8 cellular contexts compared by ENCODE assay signal in genomic region chr6:45420909-45421699, GRCh38. TPM values are rescaled to one million over a fixed set of nuclear protein-coding genes. Genes with fewer than 3 reads are reported as not detected.
A peak's percentile ranks its signal among the peaks of the same experiment; 100 is the strongest.
DNase-seq lines count a peak whose midpoint lies in the region; ATAC-seq, FAIRE-seq and TF ChIP-seq lines count a peak whose summit lies in the region.

No MANE protein-coding gene starts in this region.

- H3K9ac ChIP-seq in GM12878 (ENCODE audit: control insufficient read depth, insufficient read depth, low read length), result no peak overlapping the region
- H3K9ac ChIP-seq in mesenchymal stem cell (ENCODE audit: low read length), result peak overlapping the region; percentile 86

- no peak for TF ChIP-seq EP300 in GM12878 (IDR thresholded peaks at IDR 0.05; ENCODE audit: borderline replicate concordance in 1 of 2, control insufficient read depth in 1 of 2, low read depth in 2 of 2, low read length in 2 of 2)

- no peak for FAIRE-seq in GM12878 (lab: Jason Lieb, UNC)

- no peak overlapping the region for H3K14ac ChIP-seq in mesenchymal stem cell (ENCODE audit: low read length in 2 of 2)

- H3K36me3 Mint-ChIP-seq in stimulated activated naive CD8-positive, alpha-beta T cell treated with anti-CD3 and anti-CD28 coated beads, Interleukin-15, Interleukin-2, amounts not matched to agents 100 ng/mL and 50 ng/mL, for 24 hours (ENCODE audit: low read depth), result peaks cover 8% of the 10 kb centered on the region

- H3K36me3 ChIP-seq in GM12878 (ENCODE audit: control insufficient read depth in 2 of 2, insufficient read depth in 2 of 2, low read length in 1 of 2) (no peaks in the 10 kb centered on the region), mesenchymal stem cell (ENCODE audit: control insufficient read depth in 1 of 2, insufficient read depth in 2 of 2, low read depth in 1 of 2, low read length in 2 of 2) (no peaks in the 10 kb centered on the region)

- H3K9me3 Mint-ChIP-seq in stimulated activated naive CD8-positive, alpha-beta T cell treated with anti-CD3 and anti-CD28 coated beads, Interleukin-15, Interleukin-2, amounts not matched to agents 100 ng/mL and 50 ng/mL, for 24 hours, result no peaks in the 10 kb centered on the region

- H3K27me3 ChIP-seq in GM12878 (replicated peaks in 1 of 2; ENCODE audit: control insufficient read depth in 2 of 2, insufficient read depth in 2 of 2, low read length in 1 of 2) (peaks cover 20 to 37% of the 10 kb centered on the region in 2 experiments), mesenchymal stem cell (ENCODE audit: control insufficient read depth in 1 of 2, insufficient read depth in 1 of 2, low read length in 2 of 2) (peaks cover 0 to 6% of the 10 kb centered on the region in 2 experiments)

- peak overlapping the region; percentile 50 to 87 for H3K4ac ChIP-seq in mesenchymal stem cell (ENCODE audit: low read depth in 1 of 2, low read length in 2 of 2)

- peak overlapping the region; percentile 99 for H2BK120ac ChIP-seq in mesenchymal stem cell (ENCODE audit: low read depth, low read length)

- peaks cover 21% of the 10 kb centered on the region for H3K27me3 Mint-ChIP-seq in stimulated activated naive CD8-positive, alpha-beta T cell treated with anti-CD3 and anti-CD28 coated beads, Interleukin-15, Interleukin-2, amounts not matched to agents 100 ng/mL and 50 ng/mL, for 24 hours

- H3K27ac ChIP-seq in GM12878 (ENCODE audit: control insufficient read depth, insufficient read depth), result no peak overlapping the region
- H3K27ac ChIP-seq in mesenchymal stem cell (ENCODE audit: low read length, poor library complexity, severe bottlenecking), result peak overlapping the region; percentile 88

- H2AFZ ChIP-seq in GM12878 (ENCODE audit: control insufficient read depth, low read depth, low read length) (no peak overlapping the region), mesenchymal stem cell (ENCODE audit: low read depth, low read length) (no peak overlapping the region)

- H3K4me1 ChIP-seq in GM12878 (ENCODE audit: control insufficient read depth, insufficient read depth, low read length) (no peaks in the 10 kb centered on the region; the same call in 1 of the 2 replicates), mesenchymal stem cell (ENCODE audit: control insufficient read depth, insufficient read depth, low read depth, low read length) (peaks cover 6% of the 10 kb centered on the region)

- H2AK5ac ChIP-seq in mesenchymal stem cell (ENCODE audit: low read length, severe bottlenecking), result no peak overlapping the region

- H3K79me2 ChIP-seq in GM12878 (ENCODE audit: control insufficient read depth, insufficient read depth, low read length), result no peaks in the 10 kb centered on the region

- no peak for TF ChIP-seq POLR2A in GM12878 (IDR thresholded peaks at IDR 0.05; ENCODE audit: low read depth, low read length)

- peak overlapping the region; percentile 97 for H2BK5ac ChIP-seq in mesenchymal stem cell (ENCODE audit: low read depth, low read length, poor library complexity, severe bottlenecking)

- whole genome bisulfite sequencing in GM12878 (ENCODE audit: insufficient coverage, insufficient replicate concordance, low lambda C conversion rate, missing lambda C conversion rate), result 2% methylated on average over 19 of the region's 19 CpGs
- WGBS in mesenchymal stem cell, result 2% methylated on average over 11 of the region's 19 CpGs

- H3K23ac ChIP-seq in mesenchymal stem cell (ENCODE audit: low read length in 2 of 2), result peak overlapping the region in 1 of 2 experiments; percentile 57

- H2BK15ac ChIP-seq in mesenchymal stem cell (ENCODE audit: low read depth, poor library complexity, severe bottlenecking), result no peak overlapping the region

- no TSS peak for BruUV-seq in GM12878 (replicated peaks; lab: Mats Ljungman, UMichigan)

- peak overlapping the region; percentile 89 for H4K91ac ChIP-seq in mesenchymal stem cell (ENCODE audit: low read length)

- peaks cover 2% of the 10 kb centered on the region for H3K79me1 ChIP-seq in mesenchymal stem cell (replicated peaks; ENCODE audit: low read length, poor library complexity, severe bottlenecking)

- H3K4me3 ChIP-seq in GM12878 (no peak overlapping the region), mesenchymal stem cell (ENCODE audit: insufficient read depth in 1 of 2, low read depth in 1 of 2, low read length in 2 of 2) (peak overlapping the region; percentile 78 to 93)

- H3K4me1 Mint-ChIP-seq in stimulated activated naive CD8-positive, alpha-beta T cell treated with anti-CD3 and anti-CD28 coated beads, Interleukin-15, Interleukin-2, amounts not matched to agents 100 ng/mL and 50 ng/mL, for 24 hours (ENCODE audit: low read depth), result peaks cover 73% of the 10 kb centered on the region

- H4K20me1 ChIP-seq in GM12878 (ENCODE audit: control insufficient read depth, insufficient read depth), result no peaks in the 10 kb centered on the region

- SMC1A ChIA-PET in GM12878 (lab: Charles Lee; ENCODE audit: uncharacterized antibody, unreplicated experiment), result interaction anchor here (1.2 to 1.9 kb wide), 4 partner anchors 13 to 502 kb away, joined by 3 to 5 read pairs (median 4); no protein-coding TSS in a partner anchor

- RAD21 ChIA-PET in GM12878 (lab: Charles Lee; ENCODE audit: unreplicated experiment), result interaction anchor here (0.9 to 1.3 kb wide), 2 partner anchors 293 to 294 kb away, joined by 3 read pairs; no protein-coding TSS in a partner anchor

- no peak for TF ChIP-seq RAD21 in GM12878 (IDR thresholded peaks at IDR 0.05; ENCODE audit: insufficient read depth, low read depth, low read length)

- H3K18ac ChIP-seq in mesenchymal stem cell (ENCODE audit: low read depth in 1 of 2, low read length in 2 of 2), result peak overlapping the region; percentile 96 to 100

- intact Hi-C loops in GM12878 (cut with micrococcal nuclease; ENCODE audit: unreplicated experiment), result loop anchor here (5.0 to 10.0 kb wide), 3 partner anchors 501 to 944 kb away; no protein-coding TSS in a partner anchor

- peak overlapping the region; percentile 87 for H4K8ac ChIP-seq in mesenchymal stem cell (ENCODE audit: low read length)

- H3K4me2 ChIP-seq in GM12878 (ENCODE audit: control insufficient read depth, insufficient read depth), result peak overlapping the region; percentile 55; the same call in 1 of the 2 replicates
- peak overlapping the region; percentile 100 for H3K4me2 ChIP-seq in mesenchymal stem cell (ENCODE audit: low read length, poor library complexity, severe bottlenecking)

- H3K27ac Mint-ChIP-seq in stimulated activated naive CD8-positive, alpha-beta T cell treated with anti-CD3 and anti-CD28 coated beads, Interleukin-15, Interleukin-2, amounts not matched to agents 100 ng/mL and 50 ng/mL, for 24 hours, result peak overlapping the region; percentile 96

- CTCF ChIA-PET in GM12878 (lab: Yijun Ruan, JAX), result no interaction called here

- DNase-seq in stimulated activated naive CD8-positive, alpha-beta T cell treated with anti-CD3 and anti-CD28 coated beads, Interleukin-15, Interleukin-2, amounts not matched to agents 100 U/mL and 50 U/mL, for 24 hours, result no peak
- DNase-seq in GM12878 (ENCODE audit: low read depth, low spot score) (no peak), mesenchymal stem cell (no peak)

- no peaks in the 10 kb centered on the region for H3K9me3 ChIP-seq in GM12878 (replicated peaks; ENCODE audit: control insufficient read depth, insufficient read depth, low read length)
- H3K9me3 ChIP-seq in mesenchymal stem cell (ENCODE audit: control insufficient read depth, low read length), result no peaks in the 10 kb centered on the region

- H3K4me3 Mint-ChIP-seq in stimulated activated naive CD8-positive, alpha-beta T cell treated with anti-CD3 and anti-CD28 coated beads, Interleukin-15, Interleukin-2, amounts not matched to agents 100 ng/mL and 50 ng/mL, for 24 hours, result peak overlapping the region; percentile 95

- no peak for TF ChIP-seq CTCF in GM12878 (IDR thresholded peaks at IDR 0.05 in 2 of 3, conservative IDR thresholded peaks at IDR 0.05 in 1 of 3; ENCODE audit: control insufficient read depth in 2 of 3, extremely low read depth in 1 of 3, insufficient read depth in 1 of 3, low read depth in 3 of 3, low read length in 3 of 3)

- POLR2A ChIA-PET in GM12878 (lab: Charles Lee), result no interaction called here

- H2BK12ac ChIP-seq in mesenchymal stem cell (ENCODE audit: low read length in 2 of 2), result peak overlapping the region; percentile 51 to 95

- ATAC-seq in stimulated activated naive CD8-positive, alpha-beta T cell treated with anti-CD3 and anti-CD28 coated beads, Interleukin-15, Interleukin-2, amounts not matched to agents 100 U/mL and 50 U/mL, for 24 hours, result no peak
- ATAC-seq in GM12878, result no peak
- no peak for ATAC-seq in HG03439 (IDR thresholded peaks at IDR 0.05; ENCODE audit: unreplicated experiment)
- ATAC-seq in GM21825 (IDR thresholded peaks at IDR 0.05; ENCODE audit: unreplicated experiment), result no peak
- no peak for ATAC-seq in GM18868 (IDR thresholded peaks at IDR 0.05; ENCODE audit: unreplicated experiment)
- ATAC-seq in GM21529 (IDR thresholded peaks at IDR 0.05; ENCODE audit: unreplicated experiment), result no peak

- in situ Hi-C loops in GM12878 (cut with MboI), result no loop called here

TF ChIP-seq in GM12878, 131 proteins besides CTCF, POLR2A, EP300 and RAD21 (continues in another document):
- TF ChIP-seq MYC (IDR thresholded peaks at IDR 0.05; ENCODE audit: insufficient read depth, insufficient read length, insufficient replicate concordance, low read length, severe bottlenecking) (no peak), TCF12 (IDR thresholded peaks at IDR 0.05; ENCODE audit: low read depth, low read length) (no peak), BMI1 (IDR thresholded peaks at IDR 0.05; ENCODE audit: borderline replicate concordance) (peak; percentile 79), MXI1 (IDR thresholded peaks at IDR 0.05; ENCODE audit: low read depth, low read length) (no peak)

RNA-seq across cellular contexts. Expression of gene SUPT3H, which starts 43.4 kb away (rescaled TPM):
- total RNA-seq in GM12878 (2013; cell fraction: nucleolus; rRNA removed), result 8.7 and 9.3 TPM in 2 replicates
- total RNA-seq in GM12878 (2014; rRNA removed), result 0.51 and 0.87 TPM in 2 replicates
- total RNA-seq in GM12878 (2014; rRNA removed; fragmentation: Illumina TruSeq; extraction: Trizol), result 1.0 and 2.6 TPM in 2 replicates
- 2.1 TPM in 2 replicates for total RNA-seq in GM12878 (2021)
- polyA plus RNA-seq in GM12878 (2011; ENCODE audit: low read depth), result 2.1 TPM
- polyA plus RNA-seq in GM12878 (2011; rRNA removed), result 2.9 and 3.7 TPM in 2 replicates
- polyA plus RNA-seq in GM12878 (2011; cell fraction: cytosol; rRNA removed), result 2.1 TPM in 2 replicates
- 1.8 and 2.4 TPM in 2 replicates for polyA plus RNA-seq in GM12878 (2011; cell fraction: nucleus; rRNA removed)
- polyA plus RNA-seq in GM12878 (2012), result 0.96 and 1.5 TPM in 2 replicates
- 1.6 and 3.6 TPM in 2 replicates for polyA plus RNA-seq in GM12878 (2014; fragmentation: Illumina TruSeq; extraction: Trizol)
- 1 to 10 TPM; 2.8 TPM for polyA plus RNA-seq in GM12878 (2014; fragmentation: Nextera tagmentation; extraction: Ambion mirVana)
- polyA plus RNA-seq in GM12878 (2014; rRNA removed), result 0.61 and 0.74 TPM in 2 replicates
- 1 to 10 TPM; 1.8 to 2.9 TPM for polyA plus RNA-seq in GM12878 (2016; fragmentation: Nextera tagmentation; extraction: Ambion mirVana)
- 3.2 and 6.6 TPM in 2 replicates for polyA minus RNA-seq in GM12878 (2011; rRNA and poly(A)+ RNA removed)
- polyA minus RNA-seq in GM12878 (2011; cell fraction: cytosol; rRNA and poly(A)+ RNA removed), result not detected in 2 replicates
- polyA minus RNA-seq in GM12878 (2011; cell fraction: nucleus; rRNA and poly(A)+ RNA removed), result 4.0 and 6.1 TPM in 2 replicates
- polyA plus RNA-seq in mesenchymal stem cell (2013, experiment 1 of 2), result 12.2 TPM
- polyA plus RNA-seq in mesenchymal stem cell (2013, experiment 2 of 2), result 11.4 TPM
